Comparison of ENCODE assay signal across 1 cellular context in the genomic region with DNA sequence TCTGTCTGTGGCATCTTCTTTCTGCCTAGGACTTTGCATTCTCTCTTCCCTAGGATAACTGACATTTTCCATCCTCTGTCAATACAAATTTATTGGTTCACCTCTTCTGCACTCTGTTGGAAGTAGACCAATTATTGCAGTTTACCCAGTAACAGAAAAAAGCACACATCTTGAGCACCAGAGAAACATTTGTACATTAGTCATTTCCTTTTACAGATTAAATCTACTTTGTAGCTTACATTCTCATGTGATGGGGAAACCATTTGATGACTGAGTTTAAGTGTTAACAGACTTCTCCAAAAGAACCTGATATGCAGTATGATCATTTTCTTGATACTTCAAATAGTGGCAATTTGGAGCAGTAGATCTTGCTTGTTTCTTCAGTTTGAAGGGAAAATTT.
TF ChIP-seq lines count a peak whose summit lies in the region.

No MANE protein-coding gene starts in this region.

TF ChIP-seq in GM12878, 131 proteins besides CTCF, POLR2A, EP300 and RAD21:
- TF ChIP-seq HCFC1 (IDR thresholded peaks at IDR 0.05; ENCODE audit: low read length) (no peak), CBX5 (IDR thresholded peaks at IDR 0.05; ENCODE audit: low read depth) (no peak), MTA3 (IDR thresholded peaks at IDR 0.05; ENCODE audit: borderline replicate concordance, low read length) (no peak), SIX5 (IDR thresholded peaks at IDR 0.05; ENCODE audit: low read depth, low read length, severe bottlenecking) (no peak), NFIC (IDR thresholded peaks at IDR 0.05; ENCODE audit: low read depth, low read length) (no peak), TARDBP (IDR thresholded peaks at IDR 0.05; ENCODE audit: borderline replicate concordance) (no peak), ZNF687 (IDR thresholded peaks at IDR 0.05) (no peak), ZNF384 (IDR thresholded peaks at IDR 0.05; ENCODE audit: borderline replicate concordance, low read depth, low read length) (no peak), ASH2L (IDR thresholded peaks at IDR 0.05; ENCODE audit: borderline replicate concordance, low read depth) (no peak), POLR2AphosphoS2 (IDR thresholded peaks at IDR 0.05; ENCODE audit: low read depth, low read length) (no peak), SMARCA5 (IDR thresholded peaks at IDR 0.05) (no peak), MYC (IDR thresholded peaks at IDR 0.05; ENCODE audit: insufficient read depth, insufficient read length, insufficient replicate concordance, low read length, severe bottlenecking) (no peak)
- TF ChIP-seq, protein P1, sequence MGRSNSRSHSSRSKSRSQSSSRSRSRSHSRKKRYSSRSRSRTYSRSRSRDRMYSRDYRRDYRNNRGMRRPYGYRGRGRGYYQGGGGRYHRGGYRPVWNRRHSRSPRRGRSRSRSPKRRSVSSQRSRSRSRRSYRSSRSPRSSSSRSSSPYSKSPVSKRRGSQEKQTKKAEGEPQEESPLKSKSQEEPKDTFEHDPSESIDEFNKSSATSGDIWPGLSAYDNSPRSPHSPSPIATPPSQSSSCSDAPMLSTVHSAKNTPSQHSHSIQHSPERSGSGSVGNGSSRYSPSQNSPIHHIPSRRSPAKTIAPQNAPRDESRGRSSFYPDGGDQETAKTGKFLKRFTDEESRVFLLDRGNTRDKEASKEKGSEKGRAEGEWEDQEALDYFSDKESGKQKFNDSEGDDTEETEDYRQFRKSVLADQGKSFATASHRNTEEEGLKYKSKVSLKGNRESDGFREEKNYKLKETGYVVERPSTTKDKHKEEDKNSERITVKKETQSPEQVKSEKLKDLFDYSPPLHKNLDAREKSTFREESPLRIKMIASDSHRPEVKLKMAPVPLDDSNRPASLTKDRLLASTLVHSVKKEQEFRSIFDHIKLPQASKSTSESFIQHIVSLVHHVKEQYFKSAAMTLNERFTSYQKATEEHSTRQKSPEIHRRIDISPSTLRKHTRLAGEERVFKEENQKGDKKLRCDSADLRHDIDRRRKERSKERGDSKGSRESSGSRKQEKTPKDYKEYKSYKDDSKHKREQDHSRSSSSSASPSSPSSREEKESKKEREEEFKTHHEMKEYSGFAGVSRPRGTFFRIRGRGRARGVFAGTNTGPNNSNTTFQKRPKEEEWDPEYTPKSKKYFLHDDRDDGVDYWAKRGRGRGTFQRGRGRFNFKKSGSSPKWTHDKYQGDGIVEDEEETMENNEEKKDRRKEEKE (IDR thresholded peaks at IDR 0.05), result no peak
TF ChIP-seq in GM12878: peak in this region for 0.
